16 cellular contexts compared by ENCODE assay signal in the genomic region with DNA sequence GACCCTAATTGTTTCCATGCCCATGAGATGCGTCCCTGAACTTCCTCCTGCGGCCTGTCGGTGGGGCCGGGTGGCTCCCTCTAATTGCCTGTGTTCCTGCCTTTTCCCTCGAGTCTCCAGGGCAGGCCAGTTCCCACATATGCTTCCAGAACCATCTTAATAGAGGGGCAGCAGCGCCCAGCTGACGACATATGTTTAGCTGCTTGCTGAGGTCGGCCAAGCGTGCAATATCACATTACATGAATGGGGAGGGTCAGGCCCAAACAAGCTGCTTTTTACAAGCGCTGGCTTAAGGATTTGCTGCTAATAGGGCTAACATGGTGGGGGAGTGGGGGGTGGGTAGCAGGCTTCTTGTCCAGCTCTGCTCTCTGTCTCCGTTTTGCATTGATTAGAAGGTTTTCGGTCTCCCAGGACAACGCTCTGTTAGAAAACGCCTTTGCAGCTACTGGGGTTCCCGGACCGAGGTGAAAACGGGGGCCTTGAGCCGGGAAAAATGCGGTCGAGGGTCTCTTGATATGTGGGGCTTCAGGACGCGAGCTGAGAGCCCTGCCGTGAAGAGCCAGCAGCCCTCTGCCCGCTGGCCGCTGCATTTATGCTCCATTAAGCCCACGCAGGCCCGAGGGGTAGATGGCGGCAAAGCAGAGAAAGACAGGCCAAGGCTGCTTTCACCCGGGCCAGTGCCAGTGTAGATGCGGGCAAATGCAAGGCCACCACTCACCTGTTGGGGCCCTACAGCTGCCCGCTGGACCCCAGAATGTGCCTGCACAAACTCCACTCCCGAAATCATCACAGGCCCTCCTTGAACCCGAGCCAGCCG.
DNase-seq lines count a peak whose midpoint lies in the region; ATAC-seq and TF ChIP-seq lines count a peak whose summit lies in the region.
"Had no signal": no experiment of that assay in that cellular context is flagged by ENCODE, and none has a peak within 500 bp of the region (broad histone marks: within the 10 kb centered on the region; RNA-seq: fewer than 3 reads in every experiment).

No MANE protein-coding gene starts in this region.

- POLR2A ChIA-PET in activated CD8-positive, alpha-beta T cell treated with anti-CD3 and anti-CD28 coated beads for 36 hours (lab: Charles Lee): no interaction called here

- peaks cover 2% of the 10 kb centered on the region for H3K4me1 Mint-ChIP-seq in endodermal cell
- H3K4me1 Mint-ChIP-seq in type B pancreatic cell (ENCODE audit: unreplicated experiment): peaks cover 23% of the 10 kb centered on the region
- no peaks in the 10 kb centered on the region for H3K4me1 Mint-ChIP-seq in activated CD8-positive, alpha-beta T cell treated with anti-CD3 and anti-CD28 coated beads for 36 hours (ENCODE audit: low read depth)
- H3K4me1 Mint-ChIP-seq: activated naive CD4-positive, alpha-beta T cell treated with anti-CD3 and anti-CD28 coated beads, Interleukin-2, amount 10 ng/mL, durations not matched to agents 7 days and 5 days; IgD-negative memory B cell; stimulated activated memory B cell treated with anti-CD40 and anti-IgM and Interleukin-4, amounts not matched to agents 10 μg/mL and 1 μg/mL and 100 μg/mL, for 72 hours; T-cell had no signal

- no peaks in the 10 kb centered on the region for H3K9me3 Mint-ChIP-seq in endodermal cell
- no peaks in the 10 kb centered on the region for H3K9me3 Mint-ChIP-seq in type B pancreatic cell
- H3K9me3 Mint-ChIP-seq in activated naive CD4-positive, alpha-beta T cell treated with anti-CD3 and anti-CD28 coated beads, Interleukin-2, amount 50 U/mL, for 72 hours: no peaks in the 10 kb centered on the region
- no peaks in the 10 kb centered on the region for H3K9me3 Mint-ChIP-seq in activated CD8-positive, alpha-beta T cell treated with anti-CD3 and anti-CD28 coated beads for 36 hours
- H3K9me3 Mint-ChIP-seq: activated naive CD4-positive, alpha-beta T cell treated with anti-CD3 and anti-CD28 coated beads, Interleukin-2, amount 10 ng/mL, durations not matched to agents 7 days and 5 days; stimulated activated memory B cell treated with anti-CD40 and anti-IgM and Interleukin-4, amounts not matched to agents 10 μg/mL and 1 μg/mL and 100 μg/mL, for 72 hours; T-cell had no signal

- CTCF ChIA-PET in activated CD8-positive, alpha-beta T cell treated with anti-CD3 and anti-CD28 coated beads for 36 hours (lab: Charles Lee): no interaction called here

- no peaks in the 10 kb centered on the region for H3K4me1 ChIP-seq in endodermal cell (ENCODE audit: control insufficient read depth, insufficient read depth, low read length)

- H3K4me3 ChIP-seq in endodermal cell (ENCODE audit: low read length): no peak overlapping the region

- no peak for ATAC-seq in activated naive CD4-positive, alpha-beta T cell treated with anti-CD3 and anti-CD28 coated beads, Interleukin-2, amount 50 U/mL, for 72 hours
- ATAC-seq in activated CD8-positive, alpha-beta T cell treated with anti-CD3 and anti-CD28 coated beads for 36 hours: no peak
- ATAC-seq: left lobe of liver; stimulated activated memory B cell treated with anti-CD40 and anti-IgM and Interleukin-4, amounts not matched to agents 10 μg/mL and 1 μg/mL and 100 μg/mL, for 72 hours; T-cell had no signal

- peaks cover 45% of the 10 kb centered on the region for H3K27me3 ChIP-seq in endodermal cell (ENCODE audit: control insufficient read depth, insufficient read depth, low read length, poor library complexity, severe bottlenecking)

- no peaks in the 10 kb centered on the region for H3K9me3 ChIP-seq in endodermal cell (ENCODE audit: control insufficient read depth, low read length)
- H3K9me3 ChIP-seq: neutrophil had no signal

- DNase-seq in NCI-H2029 (lab: John Stamatoyannopoulos, UW): peak; percentile 17
- DNase-seq in NCI-H2029 treated with DMSO at 0.1 percent for 48 hours (lab: John Stamatoyannopoulos, UW): no peak
- peak; percentile 93 for DNase-seq in NCI-H524 treated with DMSO at 0.1 percent for 48 hours (lab: John Stamatoyannopoulos, UW)
- DNase-seq in endodermal cell: peak; percentile 76
- peak; percentile 76 for DNase-seq in type B pancreatic cell (ENCODE audit: extremely low spot score, unreplicated experiment)
- DNase-seq in activated naive CD4-positive, alpha-beta T cell treated with anti-CD3 and anti-CD28 coated beads, Interleukin-2, amount 50 U/mL, for 72 hours (ENCODE audit: low spot score in 2 of 2): no peak
- no peak for DNase-seq in NAMALWA (ENCODE audit: low spot score)
- no peak for DNase-seq in activated CD8-positive, alpha-beta T cell treated with anti-CD3 and anti-CD28 coated beads for 36 hours
- DNase-seq: activated naive CD4-positive, alpha-beta T cell treated with anti-CD3 and anti-CD28 coated beads, Interleukin-2, amount 10 ng/mL, durations not matched to agents 7 days and 5 days; GF-D8; NCI-H510A treated with DMSO at 0.1 percent for 48 hours; T-cell had no signal

- peaks cover 39% of the 10 kb centered on the region for H3K27me3 Mint-ChIP-seq in endodermal cell (ENCODE audit: insufficient read depth)
- peaks cover 10% of the 10 kb centered on the region for H3K27me3 Mint-ChIP-seq in type B pancreatic cell
- peaks cover 12% of the 10 kb centered on the region for H3K27me3 Mint-ChIP-seq in activated CD8-positive, alpha-beta T cell treated with anti-CD3 and anti-CD28 coated beads for 36 hours

- intact Hi-C loops in activated CD8-positive, alpha-beta T cell treated with anti-CD3 and anti-CD28 coated beads for 36 hours (cut with micrococcal nuclease): no loop called here

- TF ChIP-seq CTCF in endodermal cell (conservative IDR thresholded peaks at IDR 0.05) (peak; percentile 51), type B pancreatic cell (conservative IDR thresholded peaks at IDR 0.05) (peak; percentile 49)
- no peak for TF ChIP-seq CTCF in activated CD8-positive, alpha-beta T cell treated with anti-CD3 and anti-CD28 coated beads for 36 hours (IDR thresholded peaks at IDR 0.05)

- H3K4me3 Mint-ChIP-seq in endodermal cell (no peak overlapping the region), type B pancreatic cell (peak overlapping the region; percentile 80)
- H3K4me3 Mint-ChIP-seq in activated CD8-positive, alpha-beta T cell treated with anti-CD3 and anti-CD28 coated beads for 36 hours: no peak overlapping the region
- H3K4me3 Mint-ChIP-seq: activated naive CD4-positive, alpha-beta T cell treated with anti-CD3 and anti-CD28 coated beads, Interleukin-2, amount 10 ng/mL, durations not matched to agents 7 days and 5 days; IgD-negative memory B cell; stimulated activated memory B cell treated with anti-CD40 and anti-IgM and Interleukin-4, amounts not matched to agents 10 μg/mL and 1 μg/mL and 100 μg/mL, for 72 hours; T-cell had no signal

- no peaks in the 10 kb centered on the region for H3K36me3 Mint-ChIP-seq in endodermal cell (ENCODE audit: low read depth)
- no peaks in the 10 kb centered on the region for H3K36me3 Mint-ChIP-seq in type B pancreatic cell
- peaks cover 0 to 7% of the 10 kb centered on the region in 2 donors for H3K36me3 Mint-ChIP-seq in activated naive CD4-positive, alpha-beta T cell treated with anti-CD3 and anti-CD28 coated beads, Interleukin-2, amount 50 U/mL, for 72 hours
- H3K36me3 Mint-ChIP-seq in activated CD8-positive, alpha-beta T cell treated with anti-CD3 and anti-CD28 coated beads for 36 hours (ENCODE audit: low read depth): no peaks in the 10 kb centered on the region
- H3K36me3 Mint-ChIP-seq: activated naive CD4-positive, alpha-beta T cell treated with anti-CD3 and anti-CD28 coated beads, Interleukin-2, amount 10 ng/mL, durations not matched to agents 7 days and 5 days; IgD-negative memory B cell; stimulated activated memory B cell treated with anti-CD40 and anti-IgM and Interleukin-4, amounts not matched to agents 10 μg/mL and 1 μg/mL and 100 μg/mL, for 72 hours; T-cell had no signal

- peak overlapping the region; percentile 73 for H3K27ac ChIP-seq in endodermal cell (ENCODE audit: low read depth, low read length)
- H3K27ac ChIP-seq: neutrophil had no signal

- H3K36me3 ChIP-seq in endodermal cell (ENCODE audit: control insufficient read depth, insufficient read depth, low read length): no peaks in the 10 kb centered on the region
- H3K36me3 ChIP-seq: neutrophil had no signal

- whole genome bisulfite sequencing in endodermal cell (ENCODE audit: insufficient coverage in 1 of 2, insufficient read length in 1 of 2), 2 experiments: 71 to 82% methylated on average over 24 to 34 of the region's 34 CpGs

- no peak overlapping the region for H3K27ac Mint-ChIP-seq in endodermal cell
- H3K27ac Mint-ChIP-seq in type B pancreatic cell: peak overlapping the region; percentile 74
- no peak overlapping the region for H3K27ac Mint-ChIP-seq in activated naive CD4-positive, alpha-beta T cell treated with anti-CD3 and anti-CD28 coated beads, Interleukin-2, amount 50 U/mL, for 72 hours
- H3K27ac Mint-ChIP-seq in activated CD8-positive, alpha-beta T cell treated with anti-CD3 and anti-CD28 coated beads for 36 hours: no peak overlapping the region
- H3K27ac Mint-ChIP-seq: activated naive CD4-positive, alpha-beta T cell treated with anti-CD3 and anti-CD28 coated beads, Interleukin-2, amount 10 ng/mL, durations not matched to agents 7 days and 5 days; stimulated activated memory B cell treated with anti-CD40 and anti-IgM and Interleukin-4, amounts not matched to agents 10 μg/mL and 1 μg/mL and 100 μg/mL, for 72 hours; T-cell had no signal

- H3K9ac ChIP-seq in endodermal cell (ENCODE audit: extremely low read depth, low read length, poor library complexity, severe bottlenecking): no peak overlapping the region

Comparison
In these comparisons a context has a peak if more than half of its experiments do, and no peak if none do; other contexts are left out.
1. DNase-seq: peak in NCI-H2029 (single experiment), NCI-H524 treated with DMSO at 0.1 percent for 48 hours (single experiment), endodermal cell (single experiment) and type B pancreatic cell (single experiment); none in NCI-H2029 treated with DMSO at 0.1 percent for 48 hours (single experiment), activated naive CD4-positive, alpha-beta T cell treated with anti-CD3 and anti-CD28 coated beads, Interleukin-2, amount 50 U/mL, for 72 hours (0 of 2), NAMALWA (single experiment) and activated CD8-positive, alpha-beta T cell treated with anti-CD3 and anti-CD28 coated beads for 36 hours (single experiment).